ENCODE assay signal across 10 cellular contexts in genomic region chr1:43373034-43373940, GRCh38. TPM values are rescaled to one million over a fixed set of nuclear protein-coding genes. Genes with fewer than 3 reads are reported as not detected.
DNase-seq lines count a peak whose midpoint lies in the region; ATAC-seq and TF ChIP-seq lines count a peak whose summit lies in the region.
"Had no signal": no experiment of that assay in that cellular context is flagged by ENCODE, and none has a peak within 500 bp of the region (broad histone marks: within the 10 kb centered on the region; RNA-seq: fewer than 3 reads in every experiment).

No MANE protein-coding gene starts in this region.

- no peak overlapping the region for H2BK5ac ChIP-seq in trophoblast cell (ENCODE audit: low read depth, low read length, poor library complexity)

- no peak overlapping the region for H3K4me3 ChIP-seq in SK-N-SH (ENCODE audit: low read depth in 2 of 2, low read length in 1 of 2)
- no peak overlapping the region for H3K4me3 ChIP-seq in fibroblast of pulmonary artery (replicated peaks; ENCODE audit: low read depth, low read length)
- H3K4me3 ChIP-seq in trophoblast cell (ENCODE audit: low read depth, low read length) = no peak overlapping the region

- 51% methylated on average over 4 of the region's 4 CpGs for WGBS in SK-N-SH (ENCODE audit: low lambda C conversion rate)
- WGBS in trophoblast cell (ENCODE audit: extremely low coverage, insufficient coverage, insufficient read length) = no CpG with 5 or more reads among the region's 4 CpGs

- H4K12ac ChIP-seq in trophoblast cell (ENCODE audit: low read depth, low read length) = no peak overlapping the region

- H2BK12ac ChIP-seq in trophoblast cell (ENCODE audit: low read length) = no peak overlapping the region

- CTCF ChIA-PET in SK-N-SH (lab: Yijun Ruan, JAX) = no interaction called here

- ATAC-seq in HG02884 (IDR thresholded peaks at IDR 0.05; ENCODE audit: unreplicated experiment) (no peak), GM21390 (IDR thresholded peaks at IDR 0.05; ENCODE audit: unreplicated experiment) (no peak)

- H3K4me2 ChIP-seq in SK-N-SH = peak overlapping the region; percentile 26
- H3K4me2 ChIP-seq in trophoblast cell (ENCODE audit: low read length) = no peak overlapping the region

- H2AFZ ChIP-seq in SK-N-SH (ENCODE audit: low read depth) (peak overlapping the region; percentile 31; the same call in 1 of the 2 replicates), trophoblast cell (ENCODE audit: insufficient read depth, low read length, poor library complexity) (no peak overlapping the region)

- POLR2A ChIA-PET in SK-N-SH (lab: Yijun Ruan, JAX) = interaction anchor here (0.6 to 1.0 kb wide), 2 partner anchors 16 to 111 kb away, joined by 3 to 5 read pairs; partner anchors contain the start of genes MED8 and SZT2

- H3F3A ChIP-seq in SK-N-SH (replicated peaks; ENCODE audit: insufficient read depth) = peaks cover 40% of the 10 kb centered on the region

- DNase-seq in EL (peak; percentile 84), SK-N-SH (no peak), fibroblast of pulmonary artery (ENCODE audit: low read depth) (peak; percentile 75), trophoblast cell (peak; percentile 75 to 86), NCI-H69 (lab: John Stamatoyannopoulos, UW) (no peak), retina (no peak)
- DNase-seq: activated CD4-positive, alpha-beta T cell treated with anti-CD3 and anti-CD28 coated beads, Interleukin-2, amount 10 ng/mL, durations not matched to agents 24 days and 14 days; activated naive CD8-positive, alpha-beta T cell treated with anti-CD3 and anti-CD28 coated beads, Interleukin-2, amount 10 ng/mL, durations not matched to agents 7 days and 5 days had no signal

- H3K9me3 ChIP-seq in SK-N-SH (no peaks in the 10 kb centered on the region), trophoblast cell (ENCODE audit: insufficient read depth, low read depth, low read length) (no peaks in the 10 kb centered on the region)

- TF ChIP-seq CTCF in SK-N-SH (IDR thresholded peaks at IDR 0.05) (no peak), fibroblast of pulmonary artery (IDR thresholded peaks at IDR 0.05; ENCODE audit: low read length, missing control alignments) (no peak)

- H3K9ac ChIP-seq in SK-N-SH = peak overlapping the region; percentile 10; the same call in 1 of the 2 replicates
- H3K9ac ChIP-seq in trophoblast cell (ENCODE audit: low read length) = peak overlapping the region; percentile 23

- no peak overlapping the region for H3K23ac ChIP-seq in trophoblast cell (ENCODE audit: low read length)

- TF ChIP-seq EP300 in SK-N-SH (IDR thresholded peaks at IDR 0.05; ENCODE audit: borderline replicate concordance in 1 of 2, low read depth in 1 of 2, low read length in 1 of 2) = peak in 1 of 2 experiments; percentile 7; a peak in 1 of 4 replicates

- TF ChIP-seq RAD21 in SK-N-SH (IDR thresholded peaks at IDR 0.05; ENCODE audit: low read length) = no peak

- H4K91ac ChIP-seq in trophoblast cell (ENCODE audit: low read depth, low read length) = no peak overlapping the region

- peak overlapping the region in 1 of 2 experiments; percentile 70; a peak in 2 of 4 replicates for H3K27ac ChIP-seq in SK-N-SH (ENCODE audit: low read depth in 2 of 2, low read length in 1 of 2)
- no peak overlapping the region for H3K27ac ChIP-seq in trophoblast cell (ENCODE audit: low read depth, low read length)

- no peak overlapping the region for H3K14ac ChIP-seq in trophoblast cell (ENCODE audit: low read length)

- H3K79me1 ChIP-seq in trophoblast cell (ENCODE audit: low read length) = peaks cover 5% of the 10 kb centered on the region

- peaks cover 0 to 9% of the 10 kb centered on the region in 2 experiments for H3K36me3 ChIP-seq in SK-N-SH (replicated peaks in 1 of 2; ENCODE audit: control insufficient read depth in 1 of 2, insufficient read depth in 2 of 2, low read length in 1 of 2)
- H3K36me3 ChIP-seq in trophoblast cell (ENCODE audit: control insufficient read depth in 1 of 2, insufficient read depth in 2 of 2, low read length in 2 of 2) = no peaks in the 10 kb centered on the region

- H4K8ac ChIP-seq in trophoblast cell (ENCODE audit: low read depth, low read length) = no peak overlapping the region

- no peak overlapping the region for H2BK120ac ChIP-seq in trophoblast cell (ENCODE audit: insufficient read depth, low read length, poor library complexity)

- no peak overlapping the region for H2AK5ac ChIP-seq in trophoblast cell (ENCODE audit: low read length)

- no peaks in the 10 kb centered on the region for H4K20me1 ChIP-seq in SK-N-SH (ENCODE audit: insufficient read depth)

- peaks cover 35% of the 10 kb centered on the region for H3K79me2 ChIP-seq in SK-N-SH (ENCODE audit: insufficient read depth)
- H3K79me2 ChIP-seq in trophoblast cell (ENCODE audit: control insufficient read depth, insufficient read depth, low read length, poor library complexity) = peaks cover under 1% of the 10 kb centered on the region

- no peak overlapping the region for H3K18ac ChIP-seq in trophoblast cell (ENCODE audit: low read length)

- H3K9me2 ChIP-seq in SK-N-SH = no peaks in the 10 kb centered on the region

- H3K4me1 ChIP-seq in SK-N-SH (ENCODE audit: control insufficient read depth in 1 of 2, insufficient read depth in 2 of 2, low read depth in 1 of 2, low read length in 1 of 2) (peaks cover 6 to 27% of the 10 kb centered on the region in 2 experiments; a peak in 3 of 4 replicates), trophoblast cell (ENCODE audit: control insufficient read depth in 1 of 2, insufficient read depth in 2 of 2, low read length in 2 of 2) (peaks cover 7 to 14% of the 10 kb centered on the region in 2 experiments)

- no peak overlapping the region for H3K4ac ChIP-seq in trophoblast cell (ENCODE audit: low read depth, low read length)

- H3K27me3 ChIP-seq in SK-N-SH (ENCODE audit: insufficient read depth) (no peaks in the 10 kb centered on the region), trophoblast cell (ENCODE audit: insufficient read depth, low read length) (no peaks in the 10 kb centered on the region)

TF ChIP-seq in SK-N-SH, 30 proteins besides CTCF, POLR2A, EP300 and RAD21 (continues in another document):
- TF ChIP-seq, protein P1, sequence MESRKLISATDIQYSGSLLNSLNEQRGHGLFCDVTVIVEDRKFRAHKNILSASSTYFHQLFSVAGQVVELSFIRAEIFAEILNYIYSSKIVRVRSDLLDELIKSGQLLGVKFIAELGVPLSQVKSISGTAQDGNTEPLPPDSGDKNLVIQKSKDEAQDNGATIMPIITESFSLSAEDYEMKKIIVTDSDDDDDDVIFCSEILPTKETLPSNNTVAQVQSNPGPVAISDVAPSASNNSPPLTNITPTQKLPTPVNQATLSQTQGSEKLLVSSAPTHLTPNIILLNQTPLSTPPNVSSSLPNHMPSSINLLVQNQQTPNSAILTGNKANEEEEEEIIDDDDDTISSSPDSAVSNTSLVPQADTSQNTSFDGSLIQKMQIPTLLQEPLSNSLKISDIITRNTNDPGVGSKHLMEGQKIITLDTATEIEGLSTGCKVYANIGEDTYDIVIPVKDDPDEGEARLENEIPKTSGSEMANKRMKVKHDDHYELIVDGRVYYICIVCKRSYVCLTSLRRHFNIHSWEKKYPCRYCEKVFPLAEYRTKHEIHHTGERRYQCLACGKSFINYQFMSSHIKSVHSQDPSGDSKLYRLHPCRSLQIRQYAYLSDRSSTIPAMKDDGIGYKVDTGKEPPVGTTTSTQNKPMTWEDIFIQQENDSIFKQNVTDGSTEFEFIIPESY (IDR thresholded peaks at IDR 0.05; ENCODE audit: borderline replicate concordance, low read depth) = no peak
- TF ChIP-seq USF2 (IDR thresholded peaks at IDR 0.05; ENCODE audit: borderline replicate concordance, low read depth, low read length) (no peak), TAF1 (IDR thresholded peaks at IDR 0.05; ENCODE audit: borderline replicate concordance, low read depth, low read length) (no peak), CHD2 (IDR thresholded peaks at IDR 0.05; ENCODE audit: low read length, partially characterized antibody) (no peak), FOSL2 (IDR thresholded peaks at IDR 0.05; ENCODE audit: borderline replicate concordance, low read depth) (peak; percentile 77), RXRA (IDR thresholded peaks at IDR 0.05; ENCODE audit: borderline replicate concordance, low read depth) (no peak), SIN3A (IDR thresholded peaks at IDR 0.05; ENCODE audit: borderline replicate concordance, low read depth, low read length) (no peak), TCF12 (IDR thresholded peaks at IDR 0.05) (no peak)

RNA-seq across cellular contexts. Expression of gene ELOVL1, which starts 5.5 kb away (rescaled TPM):
- polyA plus RNA-seq in SK-N-SH (2012; rRNA removed) = 127 and 182 TPM in 2 replicates
- polyA plus RNA-seq in SK-N-SH (2012; cell fraction: cytosol; rRNA removed) = 90.5 and 113 TPM in 2 replicates
- polyA plus RNA-seq in SK-N-SH (2012; cell fraction: nucleus; rRNA removed) = 75.9 and 117 TPM in 2 replicates
- 85.2 and 91.6 TPM in 2 replicates for polyA plus RNA-seq in trophoblast cell (2013)

RNA-seq across cellular contexts. Expression of gene CDC20, which starts 14.5 kb away (rescaled TPM):
- 56.1 and 82.7 TPM in 2 replicates for polyA plus RNA-seq in SK-N-SH (2012; rRNA removed)
- 36.0 and 52.4 TPM in 2 replicates for polyA plus RNA-seq in SK-N-SH (2012; cell fraction: cytosol; rRNA removed)
- polyA plus RNA-seq in SK-N-SH (2012; cell fraction: nucleus; rRNA removed) = 56.6 and 58.4 TPM in 2 replicates
- polyA plus RNA-seq in trophoblast cell (2013) = 66.6 and 71.8 TPM in 2 replicates

RNA-seq across cellular contexts. Expression of gene MED8, which starts 16.3 kb away (rescaled TPM):
- polyA plus RNA-seq in SK-N-SH (2012; rRNA removed) = 33.7 and 42.9 TPM in 2 replicates
- polyA plus RNA-seq in SK-N-SH (2012; cell fraction: cytosol; rRNA removed) = 36.8 and 38.5 TPM in 2 replicates
- polyA plus RNA-seq in SK-N-SH (2012; cell fraction: nucleus; rRNA removed) = 38.9 and 52.9 TPM in 2 replicates
- 41.5 and 42.1 TPM in 2 replicates for polyA plus RNA-seq in trophoblast cell (2013)

RNA-seq across cellular contexts. Expression of gene SZT2, which starts 16.4 kb away (rescaled TPM):
- polyA plus RNA-seq in SK-N-SH (2012; rRNA removed) = 11.1 and 12.9 TPM in 2 replicates
- 2.8 and 4.0 TPM in 2 replicates for polyA plus RNA-seq in SK-N-SH (2012; cell fraction: cytosol; rRNA removed)
- polyA plus RNA-seq in SK-N-SH (2012; cell fraction: nucleus; rRNA removed) = 52.0 and 57.1 TPM in 2 replicates
- 8.0 and 9.5 TPM in 2 replicates for polyA plus RNA-seq in trophoblast cell (2013)

RNA-seq across cellular contexts. Expression of gene MPL, which starts 35.7 kb away (rescaled TPM):
- polyA plus RNA-seq in SK-N-SH (2012; rRNA removed) = not detected in 2 replicates
- not detected in 2 replicates for polyA plus RNA-seq in SK-N-SH (2012; cell fraction: cytosol; rRNA removed)
- not detected in 2 replicates for polyA plus RNA-seq in SK-N-SH (2012; cell fraction: nucleus; rRNA removed)
- polyA plus RNA-seq in trophoblast cell (2013) = 0.04 and 0.08 TPM in 2 replicates

Comparison
In these comparisons a context has a peak if more than half of its experiments do, and no peak if none do; other contexts are left out.
1. DNase-seq: peak in EL (single experiment), fibroblast of pulmonary artery (single experiment) and trophoblast cell (2 of 2); none in SK-N-SH (single experiment), NCI-H69 (single experiment) and retina (single experiment).